ENCODE assay signal across 8 cellular contexts in the genomic region with DNA sequence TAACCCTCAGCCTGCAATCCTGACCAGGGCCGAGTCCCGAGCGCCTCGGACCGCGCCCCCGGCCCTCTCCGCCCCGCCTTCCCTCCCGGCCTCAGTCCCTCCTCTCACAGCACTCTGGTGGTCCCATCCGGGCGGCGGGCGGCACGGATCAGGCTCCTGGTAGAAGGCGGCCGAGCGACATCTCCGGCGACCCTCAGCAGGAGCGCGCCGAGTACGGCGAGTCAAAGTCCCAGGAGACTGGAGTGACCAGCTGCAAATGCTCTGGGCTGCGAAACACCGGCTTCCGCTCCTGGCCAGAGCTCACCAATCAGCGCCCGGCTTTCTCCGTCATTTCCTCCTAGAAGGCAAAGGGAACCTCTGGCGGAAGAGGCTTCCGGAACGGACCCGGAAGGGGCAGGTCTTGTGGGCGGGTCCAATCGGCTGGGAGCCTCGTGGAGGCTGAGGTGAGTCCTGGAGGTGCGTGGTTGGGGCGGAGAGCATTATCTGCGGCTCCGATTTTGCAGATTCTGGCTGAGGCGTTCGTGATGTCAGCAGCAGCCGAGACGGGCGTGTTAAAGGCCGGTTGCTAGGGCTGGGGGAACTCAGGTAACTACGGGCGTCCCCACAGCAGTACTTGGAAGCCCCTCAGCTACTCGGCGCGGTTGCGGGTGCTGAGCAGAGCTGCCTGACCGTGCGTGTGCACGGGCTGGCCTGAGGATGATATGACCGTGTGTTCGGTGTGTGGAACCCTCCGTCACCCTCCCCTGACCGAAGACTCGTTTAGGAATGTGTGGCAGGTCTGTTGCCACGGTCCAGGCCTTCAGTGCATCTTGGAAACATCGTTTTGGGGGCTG. TPM values are rescaled to one million over a fixed set of nuclear protein-coding genes. Genes with fewer than 3 reads are reported as not detected.
DNase-seq lines count a peak whose midpoint lies in the region; ATAC-seq, FAIRE-seq and TF ChIP-seq lines count a peak whose summit lies in the region.

A gene with protein sequence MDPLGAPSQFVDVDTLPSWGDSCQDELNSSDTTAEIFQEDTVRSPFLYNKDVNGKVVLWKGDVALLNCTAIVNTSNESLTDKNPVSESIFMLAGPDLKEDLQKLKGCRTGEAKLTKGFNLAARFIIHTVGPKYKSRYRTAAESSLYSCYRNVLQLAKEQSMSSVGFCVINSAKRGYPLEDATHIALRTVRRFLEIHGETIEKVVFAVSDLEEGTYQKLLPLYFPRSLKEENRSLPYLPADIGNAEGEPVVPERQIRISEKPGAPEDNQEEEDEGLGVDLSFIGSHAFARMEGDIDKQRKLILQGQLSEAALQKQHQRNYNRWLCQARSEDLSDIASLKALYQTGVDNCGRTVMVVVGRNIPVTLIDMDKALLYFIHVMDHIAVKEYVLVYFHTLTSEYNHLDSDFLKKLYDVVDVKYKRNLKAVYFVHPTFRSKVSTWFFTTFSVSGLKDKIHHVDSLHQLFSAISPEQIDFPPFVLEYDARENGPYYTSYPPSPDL (minus strand): TSS at position 282 of the 833 bp plus-strand sequence. CDS start 9,264 bp downstream, outside the sequence.
A gene (plus strand): TSS at position 400 of the 833 bp plus-strand sequence. CDS start 3,581 bp downstream, outside the sequence.

- no peak for TF ChIP-seq CTCF in chondrocyte (IDR thresholded peaks at IDR 0.05)
- no peak for TF ChIP-seq CTCF in kidney (IDR thresholded peaks at IDR 0.05; ENCODE audit: borderline replicate concordance, extremely low read depth, insufficient read depth)

- DNase-seq in AML-193 (lab: John Stamatoyannopoulos, UW) (peak; percentile 96 to 97), NCI-H510A treated with DMSO at 0.1 percent for 48 hours (lab: John Stamatoyannopoulos, UW) (peak; percentile 91), chondrocyte (ENCODE audit: low spot score) (peak; percentile 98), kidney (peak; percentile 99)
- DNase-seq in activated CD4-positive, alpha-beta T cell treated with anti-CD3 and anti-CD28 coated beads for 24 hours (ENCODE audit: low read depth in 2 of 2), result peak; percentile 89 to 90
- peak; percentile 98 for DNase-seq in stimulated activated CD4-positive, alpha-beta T cell treated with anti-CD3 and anti-CD28 coated beads, Interleukin-15, amount 100 ng/mL, for 24 hours

- peaks cover 1% of the 10 kb centered on the region for H3K36me3 Mint-ChIP-seq in chondrocyte (ENCODE audit: low read depth)

- peak within 1 kb of the TSS; percentile 88 to 97 for H3K4me3 ChIP-seq in kidney (ENCODE audit: low read length in 2 of 2)

- H3K9ac ChIP-seq in kidney (ENCODE audit: low read length in 2 of 2), result peak within 1 kb of the TSS; percentile 81 to 84

- peaks cover 40% of the 10 kb centered on the region for H3K4me1 Mint-ChIP-seq in chondrocyte (ENCODE audit: low read depth)

- peak within 1 kb of the TSS; percentile 97 for H3K27ac Mint-ChIP-seq in chondrocyte (ENCODE audit: unreplicated experiment)

- H3K27me3 Mint-ChIP-seq in chondrocyte (ENCODE audit: low read depth), result no peaks in the 10 kb centered on the region

- no peaks in the 10 kb centered on the region for H3K9me3 Mint-ChIP-seq in chondrocyte (ENCODE audit: low read depth)

- H3K36me3 ChIP-seq in kidney (ENCODE audit: control insufficient read depth in 1 of 2, insufficient read depth in 2 of 2, low read length in 2 of 2), result no peaks in the 10 kb centered on the region

- peak within 1 kb of the TSS; percentile 63 to 85 for H3K27ac ChIP-seq in kidney (ENCODE audit: low read depth in 2 of 2, low read length in 2 of 2)

- peak; percentile 97 for ATAC-seq in HG03439 (IDR thresholded peaks at IDR 0.05; ENCODE audit: unreplicated experiment)

- peak; percentile 50 for FAIRE-seq in kidney (lab: Jason Lieb, UNC)

- peaks cover 0 to 10% of the 10 kb centered on the region in 2 donors for H3K4me1 ChIP-seq in kidney (ENCODE audit: control insufficient read depth in 1 of 2, insufficient read depth in 1 of 2, low read depth in 1 of 2, low read length in 2 of 2)

- TF ChIP-seq POLR2A in GM19193 (IDR thresholded peaks at IDR 0.05; ENCODE audit: extremely low read depth, insufficient read depth, insufficient read length), result peak; percentile 68

- intact Hi-C loops in kidney (cut with DNase I), result no loop called here

- peak within 1 kb of the TSS; percentile 98 for H3K4me3 Mint-ChIP-seq in chondrocyte (ENCODE audit: unreplicated experiment)

- no peaks in the 10 kb centered on the region for H3K9me3 ChIP-seq in kidney (ENCODE audit: control insufficient read depth in 1 of 2, low read length in 2 of 2)

RNA-seq across cellular contexts. Expression of the first gene that starts in this region (rescaled TPM):
- total RNA-seq in chondrocyte, result 22.7 to 25.7 TPM (median 22.7 TPM) in 3 replicates
- 31.8 TPM for total RNA-seq in kidney
- polyA plus RNA-seq in kidney (ENCODE audit: insufficient read depth, low read depth, low replicate concordance), result 11.3 TPM

RNA-seq across cellular contexts. Expression of the second gene that starts in this region (rescaled TPM):
- total RNA-seq in chondrocyte, result 17.3 to 23.5 TPM (median 19.7 TPM) in 3 replicates
- 20.9 TPM for total RNA-seq in kidney
- polyA plus RNA-seq in kidney (ENCODE audit: insufficient read depth, low read depth, low replicate concordance), result 3.6 TPM

Comparison
In these comparisons a context has a peak if more than half of its experiments do, and no peak if none do; other contexts are left out.
1. Peak in every context shown above with its lines: DNase-seq, ATAC-seq, H3K4me3 ChIP-seq and H3K27ac ChIP-seq.